Comparison of ENCODE assay signal across 17 cellular contexts in the genomic region with DNA sequence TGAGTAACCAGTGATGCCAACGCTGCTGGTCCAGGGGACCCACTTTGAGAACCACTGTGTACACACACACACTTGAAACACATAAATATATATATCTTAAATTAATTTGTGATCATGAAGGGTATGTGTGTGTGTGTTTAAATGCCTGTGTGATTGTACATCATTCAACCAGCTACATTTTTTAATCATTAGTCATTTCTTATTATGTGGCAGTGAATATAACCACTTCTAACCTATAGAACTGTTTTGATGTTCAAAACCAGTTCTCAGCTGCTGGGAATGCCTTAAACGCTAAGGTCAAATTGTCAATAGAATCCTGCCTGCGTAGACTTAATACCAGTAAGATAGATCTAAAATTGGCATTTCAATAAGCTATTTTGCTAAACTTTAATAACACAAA.
"Had no signal": no experiment of that assay in that cellular context is flagged by ENCODE, and none has a peak within 500 bp of the region (broad histone marks: within the 10 kb centered on the region; RNA-seq: fewer than 3 reads in every experiment).

No MANE protein-coding gene starts in this region.

- DNase-seq: activated CD4-positive, alpha-beta T cell treated with anti-CD3 and anti-CD28 coated beads, Interleukin-2, amount 50 U/mL, for 4 hours; activated gamma-delta T cell treated with Interleukin-2 at 50 U/mL for 16 hours; adrenal gland; immature natural killer cell; left ventricle myocardium superior; mesenchymal stem cell; mucosa of descending colon; naive B cell; right cardiac atrium; stimulated activated CD4-positive, alpha-beta T cell treated with anti-CD3 and anti-CD28 coated beads, Interleukin-4, amount 100 ng/mL, for 1 hour; stimulated activated naive CD8-positive, alpha-beta T cell treated with anti-CD3 and anti-CD28 coated beads, Interleukin-15, amount 100 ng/mL, for 72 hours; transverse colon had no signal

- H3K4me2 ChIP-seq: smooth muscle cell had no signal

- H3K36me3 ChIP-seq: adrenal gland, suprapubic skin, transverse colon, vagina had no signal

- H3K4me3 ChIP-seq: adrenal gland, coronary artery, mucosa of descending colon, smooth muscle cell, suprapubic skin, transverse colon, vagina had no signal

- H3K9me3 ChIP-seq: adrenal gland, mucosa of descending colon, suprapubic skin, transverse colon, vagina had no signal

- H3K27ac ChIP-seq: adrenal gland, coronary artery, suprapubic skin, transverse colon, vagina had no signal

- ATAC-seq: activated naive CD4-positive, alpha-beta T cell treated with anti-CD3 and anti-CD28 coated beads, Interleukin-2, amount 50 U/mL, for 72 hours; left ventricle myocardium superior; mucosa of descending colon; right cardiac atrium; stimulated activated naive CD8-positive, alpha-beta T cell treated with anti-CD3 and anti-CD28 coated beads, Interleukin-15, amount 100 ng/mL, for 72 hours had no signal

- H3K27me3 ChIP-seq: adrenal gland, suprapubic skin, transverse colon, vagina had no signal

- H3K4me1 ChIP-seq: adrenal gland, suprapubic skin, transverse colon, vagina had no signal
